Comparison of ENCODE assay signal across 22 cellular contexts in genomic region chrY:19549671-19550466, GRCh38.
DNase-seq lines count a peak whose midpoint lies in the region; ATAC-seq and TF ChIP-seq lines count a peak whose summit lies in the region.
"Had no signal": no experiment of that assay in that cellular context is flagged by ENCODE, and none has a peak within 500 bp of the region (broad histone marks: within the 10 kb centered on the region; RNA-seq: fewer than 3 reads in every experiment).

No MANE protein-coding gene starts in this region.

- H4K8ac ChIP-seq in mesendoderm (ENCODE audit: low read depth, low read length): no peak overlapping the region

- no peak overlapping the region for H4K5ac ChIP-seq in mesendoderm (ENCODE audit: low read length)

- H3K23ac ChIP-seq in mesendoderm (ENCODE audit: low read length): no peak overlapping the region

- intact Hi-C loops in Right ventricle myocardium inferior (cut with DNase I): no loop called here
- intact Hi-C loops in heart right ventricle (cut with DNase I): no loop called here
- intact Hi-C loops in activated CD8-positive, alpha-beta T cell treated with anti-CD3 and anti-CD28 coated beads for 36 hours (cut with micrococcal nuclease): no loop called here
- intact Hi-C loops in CD8-positive, alpha-beta T cell (cut with DNase I, micrococcal nuclease): no loop called here

- CTCF ChIA-PET in activated CD8-positive, alpha-beta T cell treated with anti-CD3 and anti-CD28 coated beads for 36 hours (lab: Charles Lee): no interaction called here
- CTCF ChIA-PET in CD8-positive, alpha-beta T cell (lab: Charles Lee): no interaction called here

- no peak for TF ChIP-seq CTCF in heart right ventricle (IDR thresholded peaks at IDR 0.05)
- no peak for TF ChIP-seq CTCF in activated CD8-positive, alpha-beta T cell treated with anti-CD3 and anti-CD28 coated beads for 36 hours (IDR thresholded peaks at IDR 0.05)
- no peak for TF ChIP-seq CTCF in CD8-positive, alpha-beta T cell (IDR thresholded peaks at IDR 0.05)

- WGBS in heart right ventricle, 2 donors: 48 to 52% methylated on average over 15 to 18 of the region's 18 CpGs
- no CpG with 5 or more reads among the region's 18 CpGs for WGBS in mesendoderm (ENCODE audit: extremely low coverage, insufficient coverage, low lambda C conversion rate)

- H3K27ac ChIP-seq in heart right ventricle: no peak overlapping the region
- peak overlapping the region; percentile 80 for H3K27ac ChIP-seq in KOPT-K1 (ENCODE audit: low read depth, low read length, poor library complexity, severe bottlenecking)
- no peak overlapping the region for H3K27ac ChIP-seq in mesendoderm (ENCODE audit: low read depth, low read length)
- H3K27ac ChIP-seq in CD8-positive, alpha-beta T cell (ENCODE audit: low read depth, low read length): no peak overlapping the region
- H3K27ac ChIP-seq: A549, Peyer's patch, SJCRH30 had no signal

- no peaks in the 10 kb centered on the region for H3K36me3 Mint-ChIP-seq in activated CD8-positive, alpha-beta T cell treated with anti-CD3 and anti-CD28 coated beads for 36 hours (ENCODE audit: low read depth)
- H3K36me3 Mint-ChIP-seq in CD8-positive, alpha-beta T cell: no peaks in the 10 kb centered on the region
- H3K36me3 Mint-ChIP-seq: CD14-positive monocyte had no signal

- H3K4me1 ChIP-seq in heart right ventricle: no peaks in the 10 kb centered on the region
- no peaks in the 10 kb centered on the region for H3K4me1 ChIP-seq in mesendoderm (ENCODE audit: control insufficient read depth, low read depth, low read length)
- H3K4me1 ChIP-seq in CD8-positive, alpha-beta T cell (ENCODE audit: insufficient read depth, low read length): peaks cover 9% of the 10 kb centered on the region
- H3K4me1 ChIP-seq: A549, Peyer's patch, SJCRH30 had no signal

- no peaks in the 10 kb centered on the region for H3K9me3 Mint-ChIP-seq in activated CD8-positive, alpha-beta T cell treated with anti-CD3 and anti-CD28 coated beads for 36 hours
- H3K9me3 Mint-ChIP-seq in CD8-positive, alpha-beta T cell: no peaks in the 10 kb centered on the region
- H3K9me3 Mint-ChIP-seq: H9, HFFc6 had no signal

- H2BK15ac ChIP-seq in mesendoderm (replicated peaks; ENCODE audit: low read depth): no peak overlapping the region

- DNase-seq in Right ventricle myocardium inferior (ENCODE audit: missing footprints) (peak; percentile 31), heart right ventricle (no peak), mesendoderm (peak; percentile 13), NCI-H1417 (lab: John Stamatoyannopoulos, UW) (no peak)
- DNase-seq in activated CD8-positive, alpha-beta T cell treated with anti-CD3 and anti-CD28 coated beads for 36 hours: peak; percentile 5
- no peak for DNase-seq in activated CD8-positive, alpha-beta memory T cell treated with anti-CD3 and anti-CD28 coated beads, Interleukin-2, amount 50 U/mL, for 4 hours
- no peak for DNase-seq in CD8-positive, alpha-beta T cell
- DNase-seq: DMS79, H9, HFFc6, KBM-7, NCI-H1105, NCI-H2029 treated with DMSO at 0.1 percent for 48 hours, NCI-H2227 treated with DMSO at 0.1 percent for 48 hours, NCI-H510A treated with DMSO at 0.1 percent for 48 hours, NCI-H82, Peyer's patch, SJCRH30 had no signal

- H3K36me3 ChIP-seq in heart right ventricle: no peaks in the 10 kb centered on the region
- H3K36me3 ChIP-seq in KOPT-K1 (ENCODE audit: insufficient read depth, low read length): peaks cover 2% of the 10 kb centered on the region; the same call in 1 of the 2 replicates
- H3K36me3 ChIP-seq in mesendoderm (ENCODE audit: control insufficient read depth, insufficient read depth, low read length): no peaks in the 10 kb centered on the region
- H3K36me3 ChIP-seq in CD8-positive, alpha-beta T cell (ENCODE audit: insufficient read depth, low read length): no peaks in the 10 kb centered on the region
- H3K36me3 ChIP-seq: Peyer's patch, SJCRH30 had no signal

- H3K4me2 ChIP-seq in mesendoderm (ENCODE audit: low read length): no peak overlapping the region
- H3K4me2 ChIP-seq: A549 had no signal

- ATAC-seq in Right ventricle myocardium inferior (no peak), heart right ventricle (no peak)
- ATAC-seq in activated CD8-positive, alpha-beta T cell treated with anti-CD3 and anti-CD28 coated beads for 36 hours: no peak
- no peak for ATAC-seq in CD8-positive, alpha-beta T cell
- ATAC-seq: A549 had no signal

- H3K79me1 ChIP-seq in mesendoderm (ENCODE audit: low read length): no peaks in the 10 kb centered on the region

- H3K9me3 ChIP-seq in heart right ventricle (no peaks in the 10 kb centered on the region), KOPT-K1 (ENCODE audit: insufficient read depth, low read length, poor library complexity, severe bottlenecking) (no peaks in the 10 kb centered on the region)
- H3K9me3 ChIP-seq in CD8-positive, alpha-beta T cell (ENCODE audit: low read length): no peaks in the 10 kb centered on the region
- H3K9me3 ChIP-seq: A549, Peyer's patch, SJCRH30 had no signal

- no peak overlapping the region for H3K18ac ChIP-seq in mesendoderm (ENCODE audit: low read length)

- H2BK120ac ChIP-seq in mesendoderm (ENCODE audit: low read depth, low read length): no peak overlapping the region

- H2AK5ac ChIP-seq in mesendoderm (ENCODE audit: low read length): no peak overlapping the region

- H3K4me3 Mint-ChIP-seq in activated CD8-positive, alpha-beta T cell treated with anti-CD3 and anti-CD28 coated beads for 36 hours: no peak overlapping the region
- no peak overlapping the region for H3K4me3 Mint-ChIP-seq in CD8-positive, alpha-beta T cell
- H3K4me3 Mint-ChIP-seq: B cell, CD14-positive monocyte, H9, HFFc6 had no signal

- H3K4ac ChIP-seq in mesendoderm (ENCODE audit: low read depth, low read length): no peak overlapping the region

- peaks cover 5% of the 10 kb centered on the region for H3K4me1 Mint-ChIP-seq in activated CD8-positive, alpha-beta T cell treated with anti-CD3 and anti-CD28 coated beads for 36 hours (ENCODE audit: low read depth)
- peaks cover 5% of the 10 kb centered on the region for H3K4me1 Mint-ChIP-seq in CD8-positive, alpha-beta T cell (ENCODE audit: low read depth)
- H3K4me1 Mint-ChIP-seq: B cell, CD14-positive monocyte, H9 had no signal

- no peaks in the 10 kb centered on the region for H3K79me2 ChIP-seq in mesendoderm (ENCODE audit: control insufficient read depth, insufficient read depth, low read length)

- H3K56ac ChIP-seq in mesendoderm (ENCODE audit: low read length): no peak overlapping the region

- H3K27ac Mint-ChIP-seq in activated CD8-positive, alpha-beta T cell treated with anti-CD3 and anti-CD28 coated beads for 36 hours: no peak overlapping the region
- no peak overlapping the region for H3K27ac Mint-ChIP-seq in CD8-positive, alpha-beta T cell
- H3K27ac Mint-ChIP-seq: B cell, CD14-positive monocyte, H9, HFFc6 had no signal

- H3K27me3 ChIP-seq in heart right ventricle (no peaks in the 10 kb centered on the region), mesendoderm (ENCODE audit: insufficient read depth, low read length, poor library complexity) (no peaks in the 10 kb centered on the region)
- H3K27me3 ChIP-seq in CD8-positive, alpha-beta T cell (ENCODE audit: insufficient read depth, low read length): no peaks in the 10 kb centered on the region
- H3K27me3 ChIP-seq: Peyer's patch, SJCRH30 had no signal

- no peak overlapping the region for H3K4me3 ChIP-seq in heart right ventricle
- no peak overlapping the region for H3K4me3 ChIP-seq in mesendoderm (ENCODE audit: low read length)
- H3K4me3 ChIP-seq in CD8-positive, alpha-beta T cell (ENCODE audit: low read depth, low read length): no peak overlapping the region
- H3K4me3 ChIP-seq: A549, Peyer's patch, SJCRH30 had no signal

- no peak overlapping the region for H3K9ac ChIP-seq in mesendoderm (ENCODE audit: low read length)

- H2BK5ac ChIP-seq in mesendoderm (ENCODE audit: low read length): no peak overlapping the region

- H3K27me3 Mint-ChIP-seq in activated CD8-positive, alpha-beta T cell treated with anti-CD3 and anti-CD28 coated beads for 36 hours: no peaks in the 10 kb centered on the region
- no peaks in the 10 kb centered on the region for H3K27me3 Mint-ChIP-seq in CD8-positive, alpha-beta T cell (ENCODE audit: low read depth)
- H3K27me3 Mint-ChIP-seq: B cell had no signal

- POLR2A ChIA-PET in activated CD8-positive, alpha-beta T cell treated with anti-CD3 and anti-CD28 coated beads for 36 hours (lab: Charles Lee): no interaction called here
- POLR2A ChIA-PET in CD8-positive, alpha-beta T cell (lab: Charles Lee): interaction anchor here (1.1 kb wide), 1 partner anchor 17 kb away, joined by 3 read pairs; no protein-coding TSS in a partner anchor

Comparison
In these comparisons a context has a peak if more than half of its experiments do, and no peak if none do; other contexts are left out.
1. DNase-seq: peak in Right ventricle myocardium inferior (single experiment), activated CD8-positive, alpha-beta T cell treated with anti-CD3 and anti-CD28 coated beads for 36 hours (single experiment) and mesendoderm (single experiment); none in heart right ventricle (0 of 2), NCI-H1417 (0 of 3), activated CD8-positive, alpha-beta memory T cell treated with anti-CD3 and anti-CD28 coated beads, Interleukin-2, amount 50 U/mL, for 4 hours (single experiment) and CD8-positive, alpha-beta T cell (0 of 7).